Comparison of ENCODE assay signal across 32 cellular contexts in genomic region chr17:60457148-60457547, GRCh38. TPM values are rescaled to one million over a fixed set of nuclear protein-coding genes. Genes with fewer than 3 reads are reported as not detected.
"Had no signal": no experiment of that assay in that cellular context is flagged by ENCODE, and none has a peak within 500 bp of the region (broad histone marks: within the 10 kb centered on the region; RNA-seq: fewer than 3 reads in every experiment).

No MANE protein-coding gene starts in this region.

- H3K4me2 ChIP-seq: smooth muscle cell had no signal

- H3K27ac Mint-ChIP-seq: activated CD4-positive, alpha-beta memory T cell treated with anti-CD3 and anti-CD28 coated beads, Interleukin-2, amount 10 ng/mL, durations not matched to agents 7 days and 5 days; activated CD4-positive, alpha-beta T cell treated with anti-CD3 and anti-CD28 coated beads, Interleukin-2, amount 10 ng/mL, durations not matched to agents 24 days and 14 days; activated naive CD4-positive, alpha-beta T cell treated with anti-CD3 and anti-CD28 coated beads for 36 hours; endodermal cell had no signal

- DNase-seq: activated CD4-positive, alpha-beta memory T cell treated with anti-CD3 and anti-CD28 coated beads, Interleukin-2, amount 10 ng/mL, durations not matched to agents 7 days and 5 days; activated CD4-positive, alpha-beta T cell treated with anti-CD3 and anti-CD28 coated beads, Interleukin-2, amount 10 ng/mL, durations not matched to agents 24 days and 14 days; activated CD4-positive, CD25-positive, alpha-beta regulatory T cell treated with anti-CD3 and anti-CD28 coated beads, Interleukin-2, amount 50 U/mL, for 72 hours; activated CD8-positive, alpha-beta memory T cell treated with anti-CD3 and anti-CD28 coated beads, Interleukin-2, amount 50 U/mL, for 48 hours; activated effector memory CD4-positive, alpha-beta T cell treated with Interleukin-2 at 50 U/mL for 16 hours; activated naive CD4-positive, alpha-beta T cell treated with anti-CD3 and anti-CD28 coated beads for 36 hours; activated T-cell treated with anti-CD3 and anti-CD28 coated beads, Interleukin-2, amount 50 U/mL, for 4 hours; amniotic stem cell; caudate nucleus; cortex of kidney; endodermal cell; hippocampal formation; kidney; left colon; pancreas; psoas muscle; stimulated activated CD4-positive, alpha-beta T cell treated with anti-CD3 and anti-CD28 coated beads, Interleukin-1b, Interleukin-23, amount 100 ng/mL, for 48 hours; stimulated activated CD4-positive, alpha-beta T cell treated with anti-CD3 and anti-CD28 coated beads, Interleukin-4, amount 100 ng/mL, for 4 hours; stimulated activated CD8-positive, alpha-beta memory T cell treated with anti-CD3 and anti-CD28 coated beads, Interleukin-4, amount 100 ng/mL, for 48 hours; stimulated activated naive CD4-positive, alpha-beta T cell treated with Interleukin-2 at 50 U/mL for 16 hours; T-helper 2 cell; testis; transverse colon had no signal

- H3K4me1 Mint-ChIP-seq: activated CD4-positive, alpha-beta memory T cell treated with anti-CD3 and anti-CD28 coated beads, Interleukin-2, amount 10 ng/mL, durations not matched to agents 7 days and 5 days; activated CD4-positive, alpha-beta T cell treated with anti-CD3 and anti-CD28 coated beads, Interleukin-2, amount 10 ng/mL, durations not matched to agents 24 days and 14 days; endodermal cell had no signal

- H3K9me3 ChIP-seq: gastroesophageal sphincter, pancreas, psoas muscle, testis, transverse colon had no signal

- ATAC-seq: activated T-cell treated with anti-CD3 and anti-CD28 coated beads, Interleukin-2, amount 50 U/mL, for 4 hours; gastroesophageal sphincter; left colon; pancreas; psoas muscle had no signal

- H3K4me3 Mint-ChIP-seq: activated CD4-positive, alpha-beta memory T cell treated with anti-CD3 and anti-CD28 coated beads, Interleukin-2, amount 10 ng/mL, durations not matched to agents 7 days and 5 days; activated CD4-positive, alpha-beta T cell treated with anti-CD3 and anti-CD28 coated beads, Interleukin-2, amount 10 ng/mL, durations not matched to agents 24 days and 14 days; activated naive CD4-positive, alpha-beta T cell treated with anti-CD3 and anti-CD28 coated beads for 36 hours; activated T-cell treated with anti-CD3 and anti-CD28 coated beads, Interleukin-2, amount 50 U/mL, for 4 hours; endodermal cell had no signal

- H3K27ac ChIP-seq: gastroesophageal sphincter, pancreas, psoas muscle, testis, transverse colon had no signal

- H3K27me3 ChIP-seq: gastroesophageal sphincter, pancreas, testis, transverse colon had no signal

- H3K9me3 Mint-ChIP-seq: activated naive CD4-positive, alpha-beta T cell treated with anti-CD3 and anti-CD28 coated beads for 36 hours; activated T-cell treated with anti-CD3 and anti-CD28 coated beads, Interleukin-2, amount 50 U/mL, for 4 hours had no signal

- H3K4me1 ChIP-seq: pancreas, testis, transverse colon had no signal

- H3K4me3 ChIP-seq: gastroesophageal sphincter, pancreas, psoas muscle, smooth muscle cell, testis, transverse colon had no signal

- H3K27me3 Mint-ChIP-seq: activated CD4-positive, alpha-beta memory T cell treated with anti-CD3 and anti-CD28 coated beads, Interleukin-2, amount 10 ng/mL, durations not matched to agents 7 days and 5 days; activated CD4-positive, alpha-beta T cell treated with anti-CD3 and anti-CD28 coated beads, Interleukin-2, amount 10 ng/mL, durations not matched to agents 24 days and 14 days had no signal

RNA-seq across cellular contexts. Expression of gene CHCT1, which starts 34.9 kb away (rescaled TPM):
- total RNA-seq: activated CD4-positive, alpha-beta memory T cell treated with anti-CD3 and anti-CD28 coated beads, Interleukin-2, amount 10 ng/mL, durations not matched to agents 7 days and 5 days; activated CD4-positive, alpha-beta T cell treated with anti-CD3 and anti-CD28 coated beads, Interleukin-2, amount 10 ng/mL, durations not matched to agents 24 days and 14 days; chondrocyte; endodermal cell; fibroblast of lung; fibroblast of villous mesenchyme; gastroesophageal sphincter; kidney; left colon; liver; mammary epithelial cell; mucosa of gallbladder; pancreas; smooth muscle cell; transverse colon had no signal
- polyA plus RNA-seq: fibroblast of lung, liver, mammary epithelial cell, neural cell, smooth muscle cell had no signal
